8 cellular contexts compared by ENCODE assay signal in genomic region chr14:58639842-58640484, GRCh38. TPM values are rescaled to one million over a fixed set of nuclear protein-coding genes. Genes with fewer than 3 reads are reported as not detected.
DNase-seq lines count a peak whose midpoint lies in the region; ATAC-seq and TF ChIP-seq lines count a peak whose summit lies in the region.

No MANE protein-coding gene starts in this region.

- POLR2A ChIA-PET in A673 (lab: Charles Lee; ENCODE audit: low non-redundant PET) = no interaction called here

- H3K27ac Mint-ChIP-seq in glutamatergic neuron (ENCODE audit: unreplicated experiment) = peak overlapping the region; percentile 91
- peak overlapping the region; percentile 67 for H3K27ac Mint-ChIP-seq in osteocyte (ENCODE audit: unreplicated experiment)

- peaks cover 11% of the 10 kb centered on the region for H3K4me1 ChIP-seq in A673 (ENCODE audit: insufficient read depth, low read length, poor library complexity, severe bottlenecking)

- peaks cover 3% of the 10 kb centered on the region for H3K27me3 ChIP-seq in A673 (replicated peaks; ENCODE audit: insufficient read depth, low read depth, low read length, poor library complexity)

- H3K9me3 ChIP-seq in A673 (ENCODE audit: low read depth, low read length, poor library complexity, severe bottlenecking) = no peaks in the 10 kb centered on the region

- no peaks in the 10 kb centered on the region for H3K36me3 ChIP-seq in A673 (ENCODE audit: insufficient read depth, low read length, poor library complexity, severe bottlenecking)

- no peak for ATAC-seq in GM19023 (IDR thresholded peaks at IDR 0.05; ENCODE audit: unreplicated experiment)

- CTCF ChIA-PET in A673 (lab: Charles Lee) = interaction anchor here (0.7 kb wide), 1 partner anchor 139 kb away, joined by 3 read pairs; no protein-coding TSS in a partner anchor

- TF ChIP-seq CTCF in A673 (conservative IDR thresholded peaks at IDR 0.05; ENCODE audit: low read depth, low read length) = peak; percentile 85
- TF ChIP-seq CTCF in glutamatergic neuron (IDR thresholded peaks at IDR 0.05; ENCODE audit: partially characterized antibody, unreplicated experiment) = peak; percentile 34
- TF ChIP-seq CTCF in osteocyte (IDR thresholded peaks at IDR 0.05) = peak; percentile 88

- DNase-seq in A673 (ENCODE audit: low spot score) (peak; percentile 86), GM03348 (ENCODE audit: low spot score) (peak; percentile 81), NCI-H1694 (lab: John Stamatoyannopoulos, UW) (peak; percentile 88), glutamatergic neuron (peak; percentile 43), osteocyte (ENCODE audit: extremely low spot score, unreplicated experiment) (no peak), SKM-1 (lab: John Stamatoyannopoulos, UW; ENCODE audit: unreplicated experiment) (no peak)
- DNase-seq in activated CD4-positive, alpha-beta T cell treated with anti-CD3 and anti-CD28 coated beads, Interleukin-2, amount 50 U/mL, for 48 hours = peak; percentile 16

- no TSS peak for BruUV-seq in A673 (replicated peaks; lab: Mats Ljungman, UMichigan)

- H3K36me3 Mint-ChIP-seq in glutamatergic neuron (ENCODE audit: unreplicated experiment) (no peaks in the 10 kb centered on the region), osteocyte (ENCODE audit: unreplicated experiment) (peaks cover 30% of the 10 kb centered on the region)

- no peak overlapping the region for H3K27ac ChIP-seq in A673 (ENCODE audit: low read depth, low read length, poor library complexity, severe bottlenecking)

- intact Hi-C loops in A673 (cut with micrococcal nuclease; ENCODE audit: unreplicated experiment) = loop anchor here (1.0 to 5.0 kb wide), 4 partner anchors 379 to 533 kb away; no protein-coding TSS in a partner anchor

- H3K9me3 Mint-ChIP-seq in glutamatergic neuron (ENCODE audit: unreplicated experiment) (peaks cover 8% of the 10 kb centered on the region), osteocyte (ENCODE audit: unreplicated experiment) (no peaks in the 10 kb centered on the region)

- H3K4me3 Mint-ChIP-seq in glutamatergic neuron (ENCODE audit: unreplicated experiment) = peak overlapping the region; percentile 97
- peak overlapping the region; percentile 85 for H3K4me3 Mint-ChIP-seq in osteocyte (ENCODE audit: unreplicated experiment)

- H3K4me3 ChIP-seq in A673 (ENCODE audit: low read depth, low read length, poor library complexity, severe bottlenecking) = peak overlapping the region; percentile 62

- H3K4me1 Mint-ChIP-seq in glutamatergic neuron (ENCODE audit: low read depth, unreplicated experiment) (peaks cover 33% of the 10 kb centered on the region), osteocyte (ENCODE audit: unreplicated experiment) (peaks cover 36% of the 10 kb centered on the region)

- H3K27me3 Mint-ChIP-seq in glutamatergic neuron (ENCODE audit: unreplicated experiment) (peaks cover 14% of the 10 kb centered on the region), osteocyte (ENCODE audit: unreplicated experiment) (peaks cover under 1% of the 10 kb centered on the region)

RNA-seq across cellular contexts. Expression of gene DACT1, which starts 2.2 kb away (rescaled TPM):
- 4.7 and 5.1 TPM in 2 replicates for total RNA-seq in A673 (2021)
- total RNA-seq in glutamatergic neuron (ENCODE audit: unreplicated experiment) = 39.9 TPM
- 29.2 and 32.7 TPM in 2 replicates for total RNA-seq in osteocyte

Comparison
In these comparisons a context has a peak if more than half of its experiments do, and no peak if none do; other contexts are left out.
1. DNase-seq: peak in A673 (single experiment), GM03348 (single experiment), NCI-H1694 (single experiment), activated CD4-positive, alpha-beta T cell treated with anti-CD3 and anti-CD28 coated beads, Interleukin-2, amount 50 U/mL, for 48 hours (2 of 2) and glutamatergic neuron (single experiment); none in osteocyte (single experiment) and SKM-1 (single experiment).
2. CTCF ChIP-seq: peak in every context shown above with its lines; median percentile 88 in osteocyte; 85 in A673; 34 in glutamatergic neuron.